9 cellular contexts compared by ENCODE assay signal in genomic region chr19:48568345-48568886, GRCh38. TPM values are rescaled to one million over a fixed set of nuclear protein-coding genes. Genes with fewer than 3 reads are reported as not detected.
A peak's percentile ranks its signal among the peaks of the same experiment; 100 is the strongest.
DNase-seq lines count a peak whose midpoint lies in the region; ATAC-seq and TF ChIP-seq lines count a peak whose summit lies in the region.
"Had no signal": no experiment of that assay in that cellular context is flagged by ENCODE, and none has a peak within 500 bp of the region (broad histone marks: within the 10 kb centered on the region; RNA-seq: fewer than 3 reads in every experiment).

No MANE protein-coding gene starts in this region.

- ATAC-seq in left lobe of liver (peak; percentile 48), HG03565 (IDR thresholded peaks at IDR 0.05; ENCODE audit: unreplicated experiment) (no peak)

- H3K4me1 ChIP-seq in tibial nerve: peaks cover 0 to 7% (median 0%) of the 10 kb centered on the region in 4 donors

- H3K27me3 ChIP-seq in tibial nerve: peaks cover 0 to 38% of the 10 kb centered on the region in 2 donors

- no peak for TF ChIP-seq POLR2A in NB4 (IDR thresholded peaks at IDR 0.05; ENCODE audit: extremely low read depth, insufficient read length)
- no peak for TF ChIP-seq POLR2A in tibial nerve (IDR thresholded peaks at IDR 0.05)

- H3K36me3 ChIP-seq in tibial nerve: no peaks in the 10 kb centered on the region

- H3K27ac ChIP-seq in tibial nerve: peak overlapping the region in 1 of 4 donors; percentile 14

- H3K4me3 ChIP-seq in NB4 (ENCODE audit: low read depth, low read length) (no peak overlapping the region), choroid plexus epithelial cell (ENCODE audit: low read depth, low read length) (peak overlapping the region; percentile 14), tibial nerve (no peak overlapping the region)

- peak in 1 of 2 donors; percentile 24 for TF ChIP-seq EP300 in tibial nerve (IDR thresholded peaks at IDR 0.05)

- TF ChIP-seq CTCF in NB4 (IDR thresholded peaks at IDR 0.05; ENCODE audit: low read depth, low read length) (no peak), choroid plexus epithelial cell (conservative IDR thresholded peaks at IDR 0.05; ENCODE audit: low read depth, low read length) (no peak), tibial nerve (IDR thresholded peaks at IDR 0.05) (no peak)

- peak; percentile 63 for DNase-seq in COLO829 (ENCODE audit: low spot score)
- peak; percentile 93 for DNase-seq in NB4 (ENCODE audit: low read depth)
- DNase-seq in choroid plexus epithelial cell (ENCODE audit: low read depth): peak; percentile 64
- DNase-seq in left lobe of liver (ENCODE audit: low spot score): no peak
- peak; percentile 56 to 68 for DNase-seq in tibial nerve (ENCODE audit: low spot score in 2 of 2)
- no peak for DNase-seq in SKM-1 treated with dmso at 0.1 percent for 144 hours (lab: John Stamatoyannopoulos, UW; ENCODE audit: unreplicated experiment)
- DNase-seq in NCI-H345 (lab: John Stamatoyannopoulos, UW): no peak

- WGBS in tibial nerve, 2 donors: 3% methylated on average over 16 to 19 of the region's 19 CpGs

- no peaks in the 10 kb centered on the region for H3K9me3 ChIP-seq in tibial nerve

RNA-seq across cellular contexts. Expression of gene SULT2B1, which starts 16.4 kb away (rescaled TPM):
- not detected for total RNA-seq in left lobe of liver
- total RNA-seq in tibial nerve: not detected

RNA-seq across cellular contexts. Expression of gene SPACA4, which starts 38.1 kb away (rescaled TPM):
- total RNA-seq in left lobe of liver (not detected), tibial nerve (not detected)
- total RNA-seq: frontal cortex had no signal

RNA-seq across cellular contexts. Expression of gene FAM83E, which starts 46.5 kb away (rescaled TPM):
- total RNA-seq in left lobe of liver (0.18 TPM), tibial nerve (not detected)

RNA-seq across cellular contexts. Expression of gene RPL18, which starts 50.6 kb away (rescaled TPM):
- total RNA-seq in left lobe of liver (401 TPM), tibial nerve (1,000 to 10,000 TPM; 2,253 to 3,141 (median 2,490) TPM)

RNA-seq across cellular contexts. Expression of gene SPHK2, which starts 50.9 kb away (rescaled TPM):
- 41.6 TPM for total RNA-seq in left lobe of liver
- 10 to 100 TPM; 28.0 to 34.7 (median 30.1) TPM for total RNA-seq in tibial nerve

Comparison
In these comparisons a context has a peak if more than half of its experiments do, and no peak if none do; other contexts are left out.
1. DNase-seq: peak in COLO829 (single experiment), NB4 (single experiment), choroid plexus epithelial cell (single experiment) and tibial nerve (2 of 2); none in left lobe of liver (single experiment), SKM-1 treated with dmso at 0.1 percent for 144 hours (single experiment) and NCI-H345 (single experiment).